15 cellular contexts compared by ENCODE assay signal in the genomic region with DNA sequence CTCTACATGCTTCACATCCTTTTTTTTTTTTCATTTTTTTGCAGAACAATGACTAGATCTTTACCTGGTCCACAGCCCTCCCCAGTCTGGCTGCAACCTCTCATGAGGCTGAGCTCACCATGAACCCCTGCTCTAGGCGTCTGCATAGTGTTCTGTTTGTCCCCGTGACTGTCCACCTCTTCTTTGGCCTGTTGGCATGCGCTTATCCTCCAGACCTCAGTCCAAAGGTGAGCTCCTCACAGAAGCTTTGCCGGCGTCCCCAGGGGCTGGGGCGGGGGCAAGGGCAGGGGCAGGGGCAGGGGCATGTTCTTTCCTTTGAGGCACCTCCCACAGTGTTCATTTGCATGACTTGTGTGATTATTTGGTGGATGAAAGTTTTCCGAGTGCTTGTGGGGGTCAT.
"Had no signal": no experiment of that assay in that cellular context is flagged by ENCODE, and none has a peak within 500 bp of the region (broad histone marks: within the 10 kb centered on the region; RNA-seq: fewer than 3 reads in every experiment).

No MANE protein-coding gene starts in this region.

- DNase-seq: activated B cell treated with CpG ODN at 0.5 μM for 24 hours; activated CD4-positive, alpha-beta T cell treated with anti-CD3 and anti-CD28 coated beads, Interleukin-2, amount 10 ng/mL, durations not matched to agents 24 days and 14 days; activated CD8-positive, alpha-beta memory T cell treated with anti-CD3 and anti-CD28 coated beads, Interleukin-2, amount 50 U/mL, for 48 hours; activated gamma-delta T cell; activated T-cell treated with anti-CD3 and anti-CD28 coated beads, Interleukin-2, amount 50 U/mL, for 72 hours; amygdala; left lung; mesendoderm; stimulated activated CD4-positive, alpha-beta T cell treated with anti-CD3 and anti-CD28 coated beads, Interleukin-2, amount 100 ng/mL, for 48 hours; uterus had no signal

- H3K27ac Mint-ChIP-seq: activated B cell treated with CpG ODN at 0.5 μM for 24 hours; activated CD4-positive, alpha-beta T cell treated with anti-CD3 and anti-CD28 coated beads, Interleukin-2, amount 10 ng/mL, durations not matched to agents 24 days and 14 days; activated T-cell treated with anti-CD3 and anti-CD28 coated beads, Interleukin-2, amount 50 U/mL, for 72 hours; stimulated activated memory B cell treated with anti-CD40 and anti-IgM and Interleukin-4, amounts not matched to agents 10 μg/mL and 1 μg/mL and 100 μg/mL, for 72 hours; T-helper 2 cell treated with Interferon-gamma antibody and Interleukin-4, amounts not matched to agents 5 μg/mL and 100 μg/mL, for 36 hours had no signal

- H3K4me3 ChIP-seq: hepatocyte, left lung, tibial nerve, uterus had no signal

- H3K36me3 Mint-ChIP-seq: activated naive CD4-positive, alpha-beta T cell treated with anti-CD3 and anti-CD28 coated beads, Interleukin-2, amount 50 U/mL, for 72 hours; stimulated activated memory B cell treated with anti-CD40 and anti-IgM and Interleukin-4, amounts not matched to agents 10 μg/mL and 1 μg/mL and 100 μg/mL, for 72 hours had no signal

- H3K4me2 ChIP-seq: hepatocyte had no signal

- H3K27ac ChIP-seq: left lung had no signal

- H3K9me3 ChIP-seq: left lung, tibial nerve, uterus had no signal

- H3K36me3 ChIP-seq: left lung, tibial nerve, uterus had no signal

- H3K4me1 Mint-ChIP-seq: activated B cell treated with CpG ODN at 0.5 μM for 24 hours; activated CD4-positive, alpha-beta T cell treated with anti-CD3 and anti-CD28 coated beads, Interleukin-2, amount 10 ng/mL, durations not matched to agents 24 days and 14 days; stimulated activated memory B cell treated with anti-CD40 and anti-IgM and Interleukin-4, amounts not matched to agents 10 μg/mL and 1 μg/mL and 100 μg/mL, for 72 hours had no signal

- H3K4me3 Mint-ChIP-seq: activated B cell treated with CpG ODN at 0.5 μM for 24 hours; activated CD4-positive, alpha-beta T cell treated with anti-CD3 and anti-CD28 coated beads, Interleukin-2, amount 10 ng/mL, durations not matched to agents 24 days and 14 days; activated T-cell treated with anti-CD3 and anti-CD28 coated beads, Interleukin-2, amount 50 U/mL, for 72 hours; stimulated activated memory B cell treated with anti-CD40 and anti-IgM and Interleukin-4, amounts not matched to agents 10 μg/mL and 1 μg/mL and 100 μg/mL, for 72 hours; T-helper 2 cell treated with Interferon-gamma antibody and Interleukin-4, amounts not matched to agents 5 μg/mL and 100 μg/mL, for 36 hours had no signal

- H3K27me3 ChIP-seq: hepatocyte, left lung, tibial nerve, uterus had no signal

- ATAC-seq: activated naive CD4-positive, alpha-beta T cell treated with anti-CD3 and anti-CD28 coated beads, Interleukin-2, amount 50 U/mL, for 72 hours; activated T-cell treated with anti-CD3 and anti-CD28 coated beads, Interleukin-2, amount 50 U/mL, for 72 hours; left lung; stimulated activated memory B cell treated with anti-CD40 and anti-IgM and Interleukin-4, amounts not matched to agents 10 μg/mL and 1 μg/mL and 100 μg/mL, for 72 hours had no signal

- H2AFZ ChIP-seq: hepatocyte had no signal

- H3K27me3 Mint-ChIP-seq: activated B cell treated with CpG ODN at 0.5 μM for 24 hours; activated CD4-positive, alpha-beta T cell treated with anti-CD3 and anti-CD28 coated beads, Interleukin-2, amount 10 ng/mL, durations not matched to agents 24 days and 14 days; stimulated activated memory B cell treated with anti-CD40 and anti-IgM and Interleukin-4, amounts not matched to agents 10 μg/mL and 1 μg/mL and 100 μg/mL, for 72 hours had no signal

- H3K9me3 Mint-ChIP-seq: activated B cell treated with CpG ODN at 0.5 μM for 24 hours; activated CD4-positive, alpha-beta T cell treated with anti-CD3 and anti-CD28 coated beads, Interleukin-2, amount 10 ng/mL, durations not matched to agents 24 days and 14 days; activated naive CD4-positive, alpha-beta T cell treated with anti-CD3 and anti-CD28 coated beads, Interleukin-2, amount 50 U/mL, for 72 hours; T-helper 2 cell treated with Interferon-gamma antibody and Interleukin-4, amounts not matched to agents 5 μg/mL and 100 μg/mL, for 36 hours had no signal
